Comparison of ENCODE assay signal across 25 cellular contexts in genomic region chr2:172951554-172951953, GRCh38.
"Had no signal": no experiment of that assay in that cellular context is flagged by ENCODE, and none has a peak within 500 bp of the region (broad histone marks: within the 10 kb centered on the region; RNA-seq: fewer than 3 reads in every experiment).

No MANE protein-coding gene starts in this region.

- H3K9me3 Mint-ChIP-seq: natural killer cell, neural progenitor cell had no signal

- H2AFZ ChIP-seq: neural progenitor cell, parathyroid adenoma had no signal

- H3K79me2 ChIP-seq: parathyroid adenoma had no signal

- H3K9ac ChIP-seq: neural progenitor cell, parathyroid adenoma had no signal

- H3K36me3 Mint-ChIP-seq: activated naive CD8-positive, alpha-beta T cell; brain; memory B cell; natural killer cell; neural progenitor cell had no signal

- ATAC-seq: left cardiac atrium, natural killer cell, psoas muscle had no signal

- H3K4me1 Mint-ChIP-seq: memory B cell, natural killer cell, neural progenitor cell had no signal

- H3K4me1 ChIP-seq: ascending aorta, psoas muscle, uterus had no signal

- H3K27me3 Mint-ChIP-seq: activated naive CD8-positive, alpha-beta T cell had no signal

- H3K4me3 ChIP-seq: ascending aorta, coronary artery, dorsolateral prefrontal cortex, neural progenitor cell, psoas muscle, smooth muscle cell, thoracic aorta, uterus had no signal

- H3K4me2 ChIP-seq: neural progenitor cell, smooth muscle cell had no signal

- H3K27ac Mint-ChIP-seq: activated naive CD8-positive, alpha-beta T cell; brain; memory B cell; natural killer cell; neural progenitor cell had no signal

- H3K36me3 ChIP-seq: ascending aorta, neural progenitor cell, thoracic aorta, uterus had no signal

- H3K4me3 Mint-ChIP-seq: activated naive CD8-positive, alpha-beta T cell; brain; memory B cell; natural killer cell; neural progenitor cell had no signal

- H3K27ac ChIP-seq: ascending aorta, coronary artery, dorsolateral prefrontal cortex, neural progenitor cell, parathyroid adenoma, psoas muscle, thoracic aorta, uterus had no signal

- H3K9me3 ChIP-seq: ascending aorta, psoas muscle, thoracic aorta, uterus had no signal

- FAIRE-seq: frontal cortex, keratinocyte had no signal

- DNase-seq: activated CD4-positive, alpha-beta T cell treated with anti-CD3 and anti-CD28 coated beads for 4 hours; activated CD4-positive, alpha-beta T cell treated with anti-CD3 and anti-CD28 coated beads, Interleukin-2, amount 50 U/mL, for 4 hours; activated effector memory CD4-positive, alpha-beta T cell treated with Interleukin-2 at 50 U/mL for 16 hours; activated naive CD4-positive, alpha-beta T cell treated with Interleukin-2 at 50 U/mL for 16 hours; dorsolateral prefrontal cortex; effector memory CD4-positive, alpha-beta T cell; left cardiac atrium; natural killer cell; occipital lobe; psoas muscle; stimulated activated CD4-positive, alpha-beta T cell treated with anti-CD3 and anti-CD28 coated beads, Interleukin-1b, Interleukin-23, amount 100 ng/mL, for 48 hours; stimulated activated naive CD4-positive, alpha-beta T cell; trophoblast cell; uterus had no signal

- H3K27me3 ChIP-seq: ascending aorta, dorsolateral prefrontal cortex, neural progenitor cell, uterus had no signal
